Comparison of ENCODE assay signal across 9 cellular contexts in the genomic region with DNA sequence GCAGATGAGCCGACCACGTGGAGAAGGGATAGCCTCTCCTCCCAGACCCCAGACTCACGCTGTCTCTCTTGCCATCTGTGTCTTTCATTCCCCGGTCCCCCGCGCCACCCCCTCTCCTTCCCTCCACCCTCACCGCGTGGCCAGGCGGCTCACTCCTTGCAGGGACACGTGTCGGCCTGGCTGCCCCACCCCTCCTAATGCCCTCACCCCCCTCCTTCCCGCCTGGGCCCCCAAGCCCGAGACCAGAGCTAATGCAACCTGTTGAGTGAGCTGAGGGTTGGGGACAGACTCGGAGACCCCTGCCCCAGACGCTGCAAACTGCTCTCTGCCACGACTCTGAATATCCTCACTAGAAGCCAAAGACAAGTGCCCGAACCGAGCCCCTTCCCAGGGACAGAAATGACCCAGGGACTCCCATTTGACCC. TPM values are rescaled to one million over a fixed set of nuclear protein-coding genes. Genes with fewer than 3 reads are reported as not detected.
DNase-seq lines count a peak whose midpoint lies in the region; ATAC-seq and TF ChIP-seq lines count a peak whose summit lies in the region.
"Had no signal": no experiment of that assay in that cellular context is flagged by ENCODE, and none has a peak within 500 bp of the region (broad histone marks: within the 10 kb centered on the region; RNA-seq: fewer than 3 reads in every experiment).

No MANE protein-coding gene starts in this region.

- H3K4me3 Mint-ChIP-seq in T-helper 1 cell treated with Interleukin-12 subunit alpha and Interleukin-12 subunit beta and Interleukin-4 antibody, amounts not matched to agents 30 μg/mL and 1 μg/mL, for 36 hours, result peak overlapping the region; percentile 95
- peak overlapping the region; percentile 55 for H3K4me3 Mint-ChIP-seq in dendritic cell treated with granulocyte-macrophage colony-stimulating factor and Interleukin-4, amounts not matched to agents 40 ng/mL and 50 ng/mL, for 4 days
- peak overlapping the region; percentile 40 for H3K4me3 Mint-ChIP-seq in progenitor cell of endocrine pancreas (ENCODE audit: low read depth)

- DNase-seq in activated CD4-positive, alpha-beta T cell treated with anti-CD3 and anti-CD28 coated beads for 24 hours (ENCODE audit: low read depth in 2 of 2), result peak; percentile 30 to 38
- DNase-seq in activated CD4-positive, alpha-beta T cell treated with anti-CD3 and anti-CD28 coated beads for 1 hour, result no peak
- DNase-seq in progenitor cell of endocrine pancreas (ENCODE audit: low spot score, unreplicated experiment) (no peak), SHP77 (lab: John Stamatoyannopoulos, UW) (no peak), NCI-H1436 treated with DMSO at 0.1 percent for 48 hours (lab: John Stamatoyannopoulos, UW) (no peak)

- H3K36me3 Mint-ChIP-seq in T-helper 1 cell treated with Interleukin-12 subunit alpha and Interleukin-12 subunit beta and Interleukin-4 antibody, amounts not matched to agents 30 μg/mL and 1 μg/mL, for 36 hours (ENCODE audit: low read depth), result peaks cover 22% of the 10 kb centered on the region
- H3K36me3 Mint-ChIP-seq in dendritic cell treated with granulocyte-macrophage colony-stimulating factor and Interleukin-4, amounts not matched to agents 40 ng/mL and 50 ng/mL, for 4 days (ENCODE audit: low read depth), result no peaks in the 10 kb centered on the region
- H3K36me3 Mint-ChIP-seq in progenitor cell of endocrine pancreas (ENCODE audit: insufficient read depth), result no peaks in the 10 kb centered on the region

- no peak for TF ChIP-seq CTCF in progenitor cell of endocrine pancreas (IDR thresholded peaks at IDR 0.05; ENCODE audit: unreplicated experiment)

- intact Hi-C loops in dendritic cell treated with granulocyte-macrophage colony-stimulating factor and Interleukin-4, amounts not matched to agents 40 ng/mL and 50 ng/mL, for 4 days (cut with micrococcal nuclease), result no loop called here

- H3K9me3 Mint-ChIP-seq in T-helper 1 cell treated with Interleukin-12 subunit alpha and Interleukin-12 subunit beta and Interleukin-4 antibody, amounts not matched to agents 30 μg/mL and 1 μg/mL, for 36 hours, result no peaks in the 10 kb centered on the region
- H3K9me3 Mint-ChIP-seq in dendritic cell treated with granulocyte-macrophage colony-stimulating factor and Interleukin-4, amounts not matched to agents 40 ng/mL and 50 ng/mL, for 4 days, result no peaks in the 10 kb centered on the region
- peaks cover 20% of the 10 kb centered on the region for H3K9me3 Mint-ChIP-seq in progenitor cell of endocrine pancreas (ENCODE audit: low read depth)

- peaks cover 33% of the 10 kb centered on the region for H3K4me1 Mint-ChIP-seq in T-helper 1 cell treated with Interleukin-12 subunit alpha and Interleukin-12 subunit beta and Interleukin-4 antibody, amounts not matched to agents 30 μg/mL and 1 μg/mL, for 36 hours (ENCODE audit: low read depth)
- H3K4me1 Mint-ChIP-seq in dendritic cell treated with granulocyte-macrophage colony-stimulating factor and Interleukin-4, amounts not matched to agents 40 ng/mL and 50 ng/mL, for 4 days (ENCODE audit: low read depth), result peaks cover 29% of the 10 kb centered on the region
- H3K4me1 Mint-ChIP-seq in progenitor cell of endocrine pancreas (ENCODE audit: low read depth), result peaks cover 10% of the 10 kb centered on the region

- H3K27ac Mint-ChIP-seq in T-helper 1 cell treated with Interleukin-12 subunit alpha and Interleukin-12 subunit beta and Interleukin-4 antibody, amounts not matched to agents 30 μg/mL and 1 μg/mL, for 36 hours, result peak overlapping the region; percentile 93
- peak overlapping the region; percentile 55 for H3K27ac Mint-ChIP-seq in dendritic cell treated with granulocyte-macrophage colony-stimulating factor and Interleukin-4, amounts not matched to agents 40 ng/mL and 50 ng/mL, for 4 days
- no peak overlapping the region for H3K27ac Mint-ChIP-seq in progenitor cell of endocrine pancreas

- no peak for ATAC-seq in HG02938 (IDR thresholded peaks at IDR 0.05; ENCODE audit: unreplicated experiment)

- no peaks in the 10 kb centered on the region for H3K27me3 Mint-ChIP-seq in T-helper 1 cell treated with Interleukin-12 subunit alpha and Interleukin-12 subunit beta and Interleukin-4 antibody, amounts not matched to agents 30 μg/mL and 1 μg/mL, for 36 hours (ENCODE audit: low read depth)
- peaks cover 20% of the 10 kb centered on the region for H3K27me3 Mint-ChIP-seq in dendritic cell treated with granulocyte-macrophage colony-stimulating factor and Interleukin-4, amounts not matched to agents 40 ng/mL and 50 ng/mL, for 4 days
- peaks cover 30% of the 10 kb centered on the region for H3K27me3 Mint-ChIP-seq in progenitor cell of endocrine pancreas

RNA-seq across cellular contexts. Expression of a gene that starts 1.8 kb away (rescaled TPM):
- total RNA-seq in progenitor cell of endocrine pancreas, result 0.33 and 0.74 TPM in 2 replicates
- total RNA-seq: Daoy had no signal

RNA-seq across cellular contexts. Expression of a gene that starts 7.7 kb away (rescaled TPM):
- 40.5 and 41.8 TPM in 2 replicates for total RNA-seq in progenitor cell of endocrine pancreas

RNA-seq across cellular contexts. Expression of a gene that starts 40.5 kb away (rescaled TPM):
- total RNA-seq in progenitor cell of endocrine pancreas, result 6.5 and 8.3 TPM in 2 replicates

RNA-seq across cellular contexts. Expression of a gene that starts 53.3 kb away (rescaled TPM):
- total RNA-seq in progenitor cell of endocrine pancreas, result 73.1 and 81.9 TPM in 2 replicates

RNA-seq across cellular contexts. Expression of a gene that starts 56.5 kb away (rescaled TPM):
- total RNA-seq in progenitor cell of endocrine pancreas, result not detected in 2 replicates
- total RNA-seq: Daoy had no signal

Comparison
In these comparisons a context has a peak if more than half of its experiments do, and no peak if none do; other contexts are left out.
1. DNase-seq: peak in activated CD4-positive, alpha-beta T cell treated with anti-CD3 and anti-CD28 coated beads for 24 hours (2 of 2); none in activated CD4-positive, alpha-beta T cell treated with anti-CD3 and anti-CD28 coated beads for 1 hour (single experiment), progenitor cell of endocrine pancreas (single experiment), SHP77 (0 of 2) and NCI-H1436 treated with DMSO at 0.1 percent for 48 hours (single experiment).
2. H3K4me3 Mint-ChIP-seq: peak in every context shown above with its lines; median percentile 95 in T-helper 1 cell treated with Interleukin-12 subunit alpha and Interleukin-12 subunit beta and Interleukin-4 antibody, amounts not matched to agents 30 μg/mL and 1 μg/mL, for 36 hours; 55 in dendritic cell treated with granulocyte-macrophage colony-stimulating factor and Interleukin-4, amounts not matched to agents 40 ng/mL and 50 ng/mL, for 4 days; 40 in progenitor cell of endocrine pancreas.